Comparison of ENCODE assay signal across 11 cellular contexts in genomic region chr2:235511187-235511661, GRCh38. TPM values are rescaled to one million over a fixed set of nuclear protein-coding genes. Genes with fewer than 3 reads are reported as not detected.
DNase-seq lines count a peak whose midpoint lies in the region; ATAC-seq and TF ChIP-seq lines count a peak whose summit lies in the region.
"Had no signal": no experiment of that assay in that cellular context is flagged by ENCODE, and none has a peak within 500 bp of the region (broad histone marks: within the 10 kb centered on the region; RNA-seq: fewer than 3 reads in every experiment).

No MANE protein-coding gene starts in this region.

- peak; percentile 98 for ATAC-seq in RWPE2 (ENCODE audit: low read depth)
- ATAC-seq in psoas muscle = peak; percentile 52 to 77 (median 65)
- ATAC-seq in T-helper 17 cell = no peak

- no peaks in the 10 kb centered on the region for H3K27me3 ChIP-seq in RWPE2 (ENCODE audit: insufficient read depth, poor library complexity, severe bottlenecking)
- H3K27me3 ChIP-seq in psoas muscle (ENCODE audit: insufficient read depth in 3 of 3, low read length in 2 of 3) = no peaks in the 10 kb centered on the region

- H3K9me3 ChIP-seq in RWPE2 (ENCODE audit: severe bottlenecking) (no peaks in the 10 kb centered on the region), psoas muscle (no peaks in the 10 kb centered on the region), T-helper 17 cell (ENCODE audit: control insufficient read depth, low read length, poor library complexity, severe bottlenecking) (no peaks in the 10 kb centered on the region)

- peaks cover 22% of the 10 kb centered on the region for H3K27me3 Mint-ChIP-seq in T-helper 17 cell

- H3K4me1 ChIP-seq in RWPE2 (ENCODE audit: insufficient read depth, poor library complexity, severe bottlenecking) = peaks cover 17% of the 10 kb centered on the region
- peaks cover 43% of the 10 kb centered on the region for H3K4me1 ChIP-seq in psoas muscle

- H3K27ac ChIP-seq in RWPE2 (ENCODE audit: poor library complexity, severe bottlenecking) (peak overlapping the region; percentile 57), psoas muscle (no peak overlapping the region)

- H3K4me1 Mint-ChIP-seq in T-helper 17 cell = no peaks in the 10 kb centered on the region

- TF ChIP-seq CTCF in RWPE2 (IDR thresholded peaks at IDR 0.05; ENCODE audit: poor library complexity, severe bottlenecking) = no peak
- TF ChIP-seq CTCF in psoas muscle (IDR thresholded peaks at IDR 0.05) = no peak

- no peak overlapping the region for H3K4me3 Mint-ChIP-seq in T-helper 17 cell
- H3K4me3 Mint-ChIP-seq: nephron had no signal

- H3K36me3 ChIP-seq in RWPE2 (ENCODE audit: low read depth) (no peaks in the 10 kb centered on the region), psoas muscle (ENCODE audit: insufficient read depth in 1 of 2, low read depth in 1 of 2) (no peaks in the 10 kb centered on the region)

- 45 to 54% (median 51%) methylated on average over 7 of the region's 7 CpGs for WGBS in psoas muscle, 3 donors

- H3K27ac Mint-ChIP-seq in T-helper 17 cell = no peak overlapping the region

- H3K4me3 ChIP-seq in RWPE2 (ENCODE audit: severe bottlenecking) = no peak overlapping the region
- no peak overlapping the region for H3K4me3 ChIP-seq in psoas muscle

- intact Hi-C loops in psoas muscle (cut with DNase I) = no loop called here

- H3K36me3 Mint-ChIP-seq in T-helper 17 cell (ENCODE audit: low read depth) = no peaks in the 10 kb centered on the region

- peak; percentile 75 for DNase-seq in HK-2 (ENCODE audit: unreplicated experiment)
- DNase-seq in RWPE2 (ENCODE audit: low spot score) = peak; percentile 73
- DNase-seq in fibroblast of the conjunctiva (ENCODE audit: low read depth) = peak; percentile 22
- no peak for DNase-seq in psoas muscle
- DNase-seq in NOMO-1 treated with DMSO at 0.1 percent for 48 hours (lab: John Stamatoyannopoulos, UW; ENCODE audit: unreplicated experiment) = no peak
- DNase-seq in NCI-H1048 (lab: John Stamatoyannopoulos, UW) = no peak
- DNase-seq in activated CD4-positive, CD25-positive, alpha-beta regulatory T cell (lab: John Stamatoyannopoulos, UW) = no peak
- DNase-seq in T-helper 17 cell = no peak
- DNase-seq: caudate nucleus, NCI-H446 had no signal

RNA-seq across cellular contexts. Expression of gene AGAP1, which starts 17.4 kb away (rescaled TPM):
- total RNA-seq in psoas muscle (10 to 100 TPM; 14.3 to 21.6 (median 18.6) TPM), T-helper 17 cell (10 to 100 TPM in 1 of 2 donors, 1 to 10 TPM in 1; 7.6 to 16.8 TPM)
- 10 to 100 TPM in 1 of 3 donors, 1 to 10 TPM in 2; 4.2 to 19.6 (median 5.8) TPM for polyA plus RNA-seq in psoas muscle

Comparison
In these comparisons a context has a peak if more than half of its experiments do, and no peak if none do; other contexts are left out.
1. DNase-seq: peak in HK-2 (single experiment), RWPE2 (single experiment) and fibroblast of the conjunctiva (single experiment); none in psoas muscle (0 of 2), NOMO-1 treated with DMSO at 0.1 percent for 48 hours (single experiment), NCI-H1048 (single experiment), activated CD4-positive, CD25-positive, alpha-beta regulatory T cell (0 of 4) and T-helper 17 cell (0 of 3).